In the genomic region with DNA sequence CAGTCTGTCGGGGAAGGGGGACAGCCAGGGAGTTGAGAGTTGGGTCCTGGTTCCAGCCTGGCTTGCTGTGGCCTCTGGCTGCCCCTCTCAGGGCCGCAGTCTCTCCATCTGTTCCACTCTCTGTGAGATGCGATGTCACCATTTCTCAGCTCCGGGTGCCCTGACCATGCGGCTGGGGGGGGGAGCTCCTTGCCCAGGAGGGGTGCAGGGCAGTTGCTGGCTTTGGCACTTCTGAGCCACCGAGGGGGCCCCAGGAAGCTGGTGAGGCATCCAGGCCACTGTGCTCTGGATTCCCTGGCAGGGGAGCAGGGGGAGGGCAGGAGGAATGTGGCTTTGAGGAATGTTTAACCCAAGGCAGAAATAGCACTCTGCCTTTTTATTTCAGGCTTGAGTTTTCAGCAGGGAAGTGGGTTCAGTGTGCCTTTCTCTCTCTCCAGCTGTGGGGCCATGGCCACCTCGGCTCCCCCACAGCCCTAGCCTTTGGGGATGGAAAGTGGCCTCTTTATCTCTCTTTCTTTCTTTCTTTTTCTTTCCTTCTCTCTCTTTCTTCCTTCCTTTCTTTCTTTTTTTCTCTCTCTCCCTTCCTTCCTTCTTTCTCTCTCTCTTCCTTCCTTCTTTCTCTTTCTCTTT, we compare ENCODE assay signal across 10 cellular contexts. TPM values are rescaled to one million over a fixed set of nuclear protein-coding genes. Genes with fewer than 3 reads are reported as not detected.
DNase-seq lines count a peak whose midpoint lies in the region; ATAC-seq and TF ChIP-seq lines count a peak whose summit lies in the region.
"Had no signal": no experiment of that assay in that cellular context is flagged by ENCODE, and none has a peak within 500 bp of the region (broad histone marks: within the 10 kb centered on the region; RNA-seq: fewer than 3 reads in every experiment).

No MANE protein-coding gene starts in this region.

- H3K27ac ChIP-seq in breast epithelium = peak overlapping the region; percentile 48 to 73
- peak overlapping the region; percentile 93 to 95 for H3K27ac ChIP-seq in uterus
- H3K27ac ChIP-seq: 22Rv1 had no signal

- H3K27me3 ChIP-seq in breast epithelium (no peaks in the 10 kb centered on the region), uterus (no peaks in the 10 kb centered on the region)

- intact Hi-C loops in breast epithelium (cut with DNase I; ENCODE audit: low total_unique reads) = no loop called here
- intact Hi-C loops in uterus (cut with DNase I; ENCODE audit: low total_unique reads) = no loop called here

- H3K36me3 ChIP-seq in breast epithelium (no peaks in the 10 kb centered on the region), uterus (no peaks in the 10 kb centered on the region)

- TF ChIP-seq CTCF in breast epithelium (IDR thresholded peaks at IDR 0.05) (no peak), uterus (IDR thresholded peaks at IDR 0.05) (no peak)

- DNase-seq in DMS 273 (lab: John Stamatoyannopoulos, UW; ENCODE audit: unreplicated experiment) (peak; percentile 70), DMS 273 treated with DMSO at 0.1 percent for 48 hours (lab: John Stamatoyannopoulos, UW) (no peak), breast epithelium (ENCODE audit: low spot score in 2 of 2) (peak in 1 of 2 donors; percentile 55), left kidney (ENCODE audit: low read depth, low spot score) (peak; percentile 90), uterus (peak in 1 of 2 donors; percentile 44), SIG-M5 treated with dmso at 0.1 percent for 504 hours (lab: John Stamatoyannopoulos, UW; ENCODE audit: unreplicated experiment) (no peak)
- DNase-seq: activated CD4-positive, alpha-beta T cell treated with anti-CD3 and anti-CD28 coated beads for 36 hours had no signal

- ATAC-seq in HG02610 (IDR thresholded peaks at IDR 0.05; ENCODE audit: unreplicated experiment) = no peak
- ATAC-seq in HG03159 (IDR thresholded peaks at IDR 0.05; ENCODE audit: unreplicated experiment) = no peak
- ATAC-seq: activated CD4-positive, alpha-beta T cell treated with anti-CD3 and anti-CD28 coated beads for 36 hours had no signal

- H3K4me1 ChIP-seq in breast epithelium (peaks cover 0 to 7% of the 10 kb centered on the region in 2 donors), uterus (peaks cover 0 to 6% of the 10 kb centered on the region in 2 donors)

- H3K9me3 ChIP-seq in breast epithelium (no peaks in the 10 kb centered on the region), uterus (no peaks in the 10 kb centered on the region)

- H3K4me3 ChIP-seq in breast epithelium = no peak overlapping the region
- H3K4me3 ChIP-seq in uterus = no peak overlapping the region

- TF ChIP-seq POLR2A in breast epithelium (IDR thresholded peaks at IDR 0.05) (no peak), uterus (IDR thresholded peaks at IDR 0.05) (no peak)

RNA-seq across cellular contexts. Expression of a gene that starts 11.0 kb away (rescaled TPM):
- total RNA-seq in breast epithelium (1 to 10 TPM; 3.2 to 3.9 (median 3.4) TPM), uterus (10 to 100 TPM in 3 of 4 donors, 1 to 10 TPM in 1; 4.1 to 99.3 (median 39.0) TPM)

Comparison
In these comparisons a context has a peak if more than half of its experiments do, and no peak if none do; other contexts are left out.
1. DNase-seq: peak in DMS 273 (single experiment) and left kidney (single experiment); none in DMS 273 treated with DMSO at 0.1 percent for 48 hours (single experiment) and SIG-M5 treated with dmso at 0.1 percent for 504 hours (single experiment).